Comparison of ENCODE assay signal across 24 cellular contexts in the genomic region with DNA sequence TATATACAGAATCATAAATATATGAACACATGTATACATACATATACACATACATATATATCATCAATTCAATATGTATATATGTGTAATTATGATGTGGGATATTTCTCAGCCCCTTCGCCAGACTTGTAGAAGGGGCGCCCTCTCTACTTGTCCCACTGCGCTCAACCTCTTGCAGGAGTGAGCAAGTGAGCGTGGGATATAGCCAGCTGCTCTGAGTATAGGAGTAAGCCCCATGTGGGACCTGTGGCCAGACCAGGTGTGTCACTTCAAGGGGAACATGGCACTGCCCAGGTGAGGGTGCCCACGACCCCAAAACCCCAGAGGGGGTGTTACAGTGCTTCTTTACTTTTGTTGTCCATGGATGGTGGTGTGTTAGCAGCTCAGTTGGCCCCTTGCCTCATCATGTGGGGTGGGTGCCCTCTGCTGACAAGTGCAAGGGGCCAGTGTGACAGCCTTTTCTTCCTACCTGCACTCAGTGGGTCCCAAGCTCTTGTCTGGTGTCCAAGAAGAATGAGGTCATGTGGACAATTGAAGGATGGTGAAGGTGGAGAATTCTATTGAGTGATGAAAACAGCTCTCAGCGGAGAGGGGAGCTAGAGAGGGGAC.
"Had no signal": no experiment of that assay in that cellular context is flagged by ENCODE, and none has a peak within 500 bp of the region (broad histone marks: within the 10 kb centered on the region; RNA-seq: fewer than 3 reads in every experiment).

No MANE protein-coding gene starts in this region.

- H3K4me1 ChIP-seq: colonic mucosa, testis had no signal

- ATAC-seq: effector memory CD8-positive, alpha-beta T cell; gastroesophageal sphincter; sciatic nerve had no signal

- H3K4me3 ChIP-seq: colonic mucosa, dorsolateral prefrontal cortex, gastroesophageal sphincter, testis had no signal

- H3K27ac ChIP-seq: colonic mucosa, dorsolateral prefrontal cortex, gastroesophageal sphincter, testis had no signal

- H3K9me3 ChIP-seq: colonic mucosa, gastroesophageal sphincter, testis had no signal

- FAIRE-seq: bronchial epithelial cell, small intestine had no signal

- H3K36me3 ChIP-seq: colonic mucosa, gastroesophageal sphincter had no signal

- DNase-seq: activated B cell treated with CpG ODN at 0.5 μM for 24 hours; activated CD4-positive, alpha-beta T cell treated with anti-CD3 and anti-CD28 coated beads for 4 hours; activated CD4-positive, alpha-beta T cell treated with anti-CD3 and anti-CD28 coated beads, Interleukin-2, amount 50 U/mL, for 48 hours; activated effector memory CD4-positive, alpha-beta T cell treated with Interleukin-2 at 50 U/mL for 16 hours; activated naive CD4-positive, alpha-beta T cell treated with anti-CD3 and anti-CD28 coated beads for 36 hours; activated naive CD8-positive, alpha-beta T cell treated with anti-CD3 and anti-CD28 coated beads, Interleukin-2, amount 10 ng/mL, durations not matched to agents 7 days and 5 days; activated T-cell treated with anti-CD3 and anti-CD28 coated beads, Interleukin-2, amount 50 U/mL, for 48 hours; amniotic stem cell; colonic mucosa; dorsolateral prefrontal cortex; effector memory CD8-positive, alpha-beta T cell; head of caudate nucleus; hypothalamus; nephron progenitor cell; nucleus accumbens; small intestine; stimulated activated CD4-positive, alpha-beta T cell treated with anti-CD3 and anti-CD28 coated beads, Interleukin-15, amount 100 ng/mL, for 24 hours; stimulated activated CD8-positive, alpha-beta memory T cell treated with anti-CD3 and anti-CD28 coated beads, Interleukin-4, amount 100 ng/mL, for 48 hours; stimulated activated naive CD4-positive, alpha-beta T cell; T-helper 1 cell; testis had no signal

- H3K27me3 ChIP-seq: colonic mucosa, gastroesophageal sphincter, testis had no signal
